In genomic region chr1:236724049-236724448, GRCh38 we compare ENCODE assay signal across 1 cellular context.
A peak's percentile ranks its signal among the peaks of the same experiment; 100 is the strongest.
TF ChIP-seq lines count a peak whose summit lies in the region.

No MANE protein-coding gene starts in this region.

TF ChIP-seq in K562, 482 proteins besides CTCF, POLR2A, EP300 and RAD21 (continued from another document):
- TF ChIP-seq, protein P1, sequence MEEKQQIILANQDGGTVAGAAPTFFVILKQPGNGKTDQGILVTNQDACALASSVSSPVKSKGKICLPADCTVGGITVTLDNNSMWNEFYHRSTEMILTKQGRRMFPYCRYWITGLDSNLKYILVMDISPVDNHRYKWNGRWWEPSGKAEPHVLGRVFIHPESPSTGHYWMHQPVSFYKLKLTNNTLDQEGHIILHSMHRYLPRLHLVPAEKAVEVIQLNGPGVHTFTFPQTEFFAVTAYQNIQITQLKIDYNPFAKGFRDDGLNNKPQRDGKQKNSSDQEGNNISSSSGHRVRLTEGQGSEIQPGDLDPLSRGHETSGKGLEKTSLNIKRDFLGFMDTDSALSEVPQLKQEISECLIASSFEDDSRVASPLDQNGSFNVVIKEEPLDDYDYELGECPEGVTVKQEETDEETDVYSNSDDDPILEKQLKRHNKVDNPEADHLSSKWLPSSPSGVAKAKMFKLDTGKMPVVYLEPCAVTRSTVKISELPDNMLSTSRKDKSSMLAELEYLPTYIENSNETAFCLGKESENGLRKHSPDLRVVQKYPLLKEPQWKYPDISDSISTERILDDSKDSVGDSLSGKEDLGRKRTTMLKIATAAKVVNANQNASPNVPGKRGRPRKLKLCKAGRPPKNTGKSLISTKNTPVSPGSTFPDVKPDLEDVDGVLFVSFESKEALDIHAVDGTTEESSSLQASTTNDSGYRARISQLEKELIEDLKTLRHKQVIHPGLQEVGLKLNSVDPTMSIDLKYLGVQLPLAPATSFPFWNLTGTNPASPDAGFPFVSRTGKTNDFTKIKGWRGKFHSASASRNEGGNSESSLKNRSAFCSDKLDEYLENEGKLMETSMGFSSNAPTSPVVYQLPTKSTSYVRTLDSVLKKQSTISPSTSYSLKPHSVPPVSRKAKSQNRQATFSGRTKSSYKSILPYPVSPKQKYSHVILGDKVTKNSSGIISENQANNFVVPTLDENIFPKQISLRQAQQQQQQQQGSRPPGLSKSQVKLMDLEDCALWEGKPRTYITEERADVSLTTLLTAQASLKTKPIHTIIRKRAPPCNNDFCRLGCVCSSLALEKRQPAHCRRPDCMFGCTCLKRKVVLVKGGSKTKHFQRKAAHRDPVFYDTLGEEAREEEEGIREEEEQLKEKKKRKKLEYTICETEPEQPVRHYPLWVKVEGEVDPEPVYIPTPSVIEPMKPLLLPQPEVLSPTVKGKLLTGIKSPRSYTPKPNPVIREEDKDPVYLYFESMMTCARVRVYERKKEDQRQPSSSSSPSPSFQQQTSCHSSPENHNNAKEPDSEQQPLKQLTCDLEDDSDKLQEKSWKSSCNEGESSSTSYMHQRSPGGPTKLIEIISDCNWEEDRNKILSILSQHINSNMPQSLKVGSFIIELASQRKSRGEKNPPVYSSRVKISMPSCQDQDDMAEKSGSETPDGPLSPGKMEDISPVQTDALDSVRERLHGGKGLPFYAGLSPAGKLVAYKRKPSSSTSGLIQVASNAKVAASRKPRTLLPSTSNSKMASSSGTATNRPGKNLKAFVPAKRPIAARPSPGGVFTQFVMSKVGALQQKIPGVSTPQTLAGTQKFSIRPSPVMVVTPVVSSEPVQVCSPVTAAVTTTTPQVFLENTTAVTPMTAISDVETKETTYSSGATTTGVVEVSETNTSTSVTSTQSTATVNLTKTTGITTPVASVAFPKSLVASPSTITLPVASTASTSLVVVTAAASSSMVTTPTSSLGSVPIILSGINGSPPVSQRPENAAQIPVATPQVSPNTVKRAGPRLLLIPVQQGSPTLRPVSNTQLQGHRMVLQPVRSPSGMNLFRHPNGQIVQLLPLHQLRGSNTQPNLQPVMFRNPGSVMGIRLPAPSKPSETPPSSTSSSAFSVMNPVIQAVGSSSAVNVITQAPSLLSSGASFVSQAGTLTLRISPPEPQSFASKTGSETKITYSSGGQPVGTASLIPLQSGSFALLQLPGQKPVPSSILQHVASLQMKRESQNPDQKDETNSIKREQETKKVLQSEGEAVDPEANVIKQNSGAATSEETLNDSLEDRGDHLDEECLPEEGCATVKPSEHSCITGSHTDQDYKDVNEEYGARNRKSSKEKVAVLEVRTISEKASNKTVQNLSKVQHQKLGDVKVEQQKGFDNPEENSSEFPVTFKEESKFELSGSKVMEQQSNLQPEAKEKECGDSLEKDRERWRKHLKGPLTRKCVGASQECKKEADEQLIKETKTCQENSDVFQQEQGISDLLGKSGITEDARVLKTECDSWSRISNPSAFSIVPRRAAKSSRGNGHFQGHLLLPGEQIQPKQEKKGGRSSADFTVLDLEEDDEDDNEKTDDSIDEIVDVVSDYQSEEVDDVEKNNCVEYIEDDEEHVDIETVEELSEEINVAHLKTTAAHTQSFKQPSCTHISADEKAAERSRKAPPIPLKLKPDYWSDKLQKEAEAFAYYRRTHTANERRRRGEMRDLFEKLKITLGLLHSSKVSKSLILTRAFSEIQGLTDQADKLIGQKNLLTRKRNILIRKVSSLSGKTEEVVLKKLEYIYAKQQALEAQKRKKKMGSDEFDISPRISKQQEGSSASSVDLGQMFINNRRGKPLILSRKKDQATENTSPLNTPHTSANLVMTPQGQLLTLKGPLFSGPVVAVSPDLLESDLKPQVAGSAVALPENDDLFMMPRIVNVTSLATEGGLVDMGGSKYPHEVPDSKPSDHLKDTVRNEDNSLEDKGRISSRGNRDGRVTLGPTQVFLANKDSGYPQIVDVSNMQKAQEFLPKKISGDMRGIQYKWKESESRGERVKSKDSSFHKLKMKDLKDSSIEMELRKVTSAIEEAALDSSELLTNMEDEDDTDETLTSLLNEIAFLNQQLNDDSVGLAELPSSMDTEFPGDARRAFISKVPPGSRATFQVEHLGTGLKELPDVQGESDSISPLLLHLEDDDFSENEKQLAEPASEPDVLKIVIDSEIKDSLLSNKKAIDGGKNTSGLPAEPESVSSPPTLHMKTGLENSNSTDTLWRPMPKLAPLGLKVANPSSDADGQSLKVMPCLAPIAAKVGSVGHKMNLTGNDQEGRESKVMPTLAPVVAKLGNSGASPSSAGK (IDR thresholded peaks at IDR 0.05): peak; percentile 38
- no peak for TF ChIP-seq CREBBP (IDR thresholded peaks at IDR 0.05; ENCODE audit: low read depth, low read length)
- TF ChIP-seq CHCHD3 (CRISPR knock-in tag; IDR thresholded peaks at IDR 0.05): no peak
- TF ChIP-seq E2F6 (IDR thresholded peaks at IDR 0.05; ENCODE audit: borderline replicate concordance in 1 of 2, extremely low read depth in 1 of 2, insufficient read depth in 1 of 2, insufficient read length in 1 of 2, low read depth in 1 of 2, low read length in 1 of 2, poor library complexity in 1 of 2, severe bottlenecking in 1 of 2): peak in 1 of 2 experiments; percentile 55
- TF ChIP-seq CCNT2 (IDR thresholded peaks at IDR 0.05; ENCODE audit: borderline replicate concordance, extremely low read depth, insufficient read length, low read depth, low read length): no peak
- no peak for TF ChIP-seq KLF1 (tag; IDR thresholded peaks at IDR 0.05)
- 0 out of 2 replicates have a peak, but pooled peaks have one; percentile 53 for TF ChIP-seq L3MBTL2 (IDR thresholded peaks at IDR 0.05)
